In the genomic region with DNA sequence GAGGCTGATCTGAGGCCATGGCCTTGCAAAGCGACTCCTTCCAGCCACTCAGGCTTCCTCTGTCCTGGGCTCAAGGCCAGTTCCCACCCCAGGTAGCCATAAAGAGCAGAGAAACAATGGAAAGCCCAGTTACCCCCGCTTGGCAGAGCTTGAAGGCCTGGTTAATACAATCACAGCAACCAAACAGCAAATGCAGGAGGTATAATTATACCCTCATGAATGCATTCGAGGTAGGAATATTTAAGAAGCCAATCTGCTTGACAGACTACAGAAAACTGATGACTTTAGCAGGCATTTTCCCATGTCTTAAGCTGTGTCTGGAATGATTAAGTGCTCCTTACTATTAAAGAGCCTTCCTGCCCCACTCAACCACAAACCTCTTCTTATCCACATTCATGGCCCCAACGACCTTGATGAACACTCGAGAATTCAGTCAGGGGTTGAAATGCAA, we compare ENCODE assay signal across 23 cellular contexts.
"Had no signal": no experiment of that assay in that cellular context is flagged by ENCODE, and none has a peak within 500 bp of the region (broad histone marks: within the 10 kb centered on the region; RNA-seq: fewer than 3 reads in every experiment).

No MANE protein-coding gene starts in this region.

- DNase-seq: activated CD4-positive, alpha-beta T cell treated with anti-CD3 and anti-CD28 coated beads for 36 hours; activated CD8-positive, alpha-beta T cell treated with anti-CD3 and anti-CD28 coated beads for 36 hours; activated naive CD4-positive, alpha-beta T cell; activated naive CD8-positive, alpha-beta T cell treated with anti-CD3 and anti-CD28 coated beads, Interleukin-2, amount 10 ng/mL, durations not matched to agents 7 days and 5 days; activated T-cell treated with anti-CD3 and anti-CD28 coated beads, Interleukin-2, amount 50 U/mL, for 1 hour; brain microvascular endothelial cell; colonic mucosa; effector CD4-positive, alpha-beta T cell; immature natural killer cell; kidney glomerular epithelial cell; stimulated activated CD4-positive, alpha-beta T cell treated with anti-CD3 and anti-CD28 coated beads, Interleukin-12 subunit alpha, Interleukin-12 subunit beta, amount 100 ng/mL, for 4 hours; stimulated activated CD4-positive, alpha-beta T cell treated with anti-CD3 and anti-CD28 coated beads, Interleukin-1b, Interleukin-23, amount 100 ng/mL, for 48 hours; stimulated activated CD8-positive, alpha-beta memory T cell treated with anti-CD3 and anti-CD28 coated beads, Interleukin-4, amount 100 ng/mL, for 48 hours; stimulated activated naive CD4-positive, alpha-beta T cell; WERI-Rb-1 had no signal

- H3K4me3 Mint-ChIP-seq: activated CD4-positive, alpha-beta T cell treated with anti-CD3 and anti-CD28 coated beads for 36 hours; activated CD8-positive, alpha-beta T cell treated with anti-CD3 and anti-CD28 coated beads for 36 hours; activated naive CD8-positive, alpha-beta T cell treated with anti-CD3 and anti-CD28 coated beads, Interleukin-2, amount 10 ng/mL, durations not matched to agents 7 days and 5 days; activated T-helper 17 cell treated with anti-CD3 and anti-CD28 coated beads, Interleukin-2, amount 50 U/mL, for 72 hours; central memory CD8-positive, alpha-beta T cell; immature natural killer cell; memory B cell had no signal

- H3K4me3 ChIP-seq: colonic mucosa, esophagus muscularis mucosa, gastroesophageal sphincter, heart left ventricle, right atrium auricular region had no signal

- H3K27ac ChIP-seq: brain microvascular endothelial cell, colonic mucosa, esophagus muscularis mucosa, gastroesophageal sphincter, heart left ventricle, right atrium auricular region, WERI-Rb-1 had no signal

- H3K27me3 Mint-ChIP-seq: activated CD4-positive, alpha-beta T cell treated with anti-CD3 and anti-CD28 coated beads for 36 hours; activated naive CD8-positive, alpha-beta T cell treated with anti-CD3 and anti-CD28 coated beads, Interleukin-2, amount 10 ng/mL, durations not matched to agents 7 days and 5 days; activated T-helper 17 cell treated with anti-CD3 and anti-CD28 coated beads, Interleukin-2, amount 50 U/mL, for 72 hours; progenitor cell of endocrine pancreas had no signal

- H3K4me1 Mint-ChIP-seq: activated CD4-positive, alpha-beta T cell treated with anti-CD3 and anti-CD28 coated beads for 36 hours; activated naive CD8-positive, alpha-beta T cell treated with anti-CD3 and anti-CD28 coated beads, Interleukin-2, amount 10 ng/mL, durations not matched to agents 7 days and 5 days; activated T-helper 17 cell treated with anti-CD3 and anti-CD28 coated beads, Interleukin-2, amount 50 U/mL, for 72 hours; central memory CD8-positive, alpha-beta T cell; immature natural killer cell; memory B cell had no signal

- H3K4me1 ChIP-seq: colonic mucosa, esophagus muscularis mucosa, gastroesophageal sphincter, right atrium auricular region had no signal

- H3K9me3 Mint-ChIP-seq: activated CD8-positive, alpha-beta T cell treated with anti-CD3 and anti-CD28 coated beads for 36 hours; activated T-helper 17 cell treated with anti-CD3 and anti-CD28 coated beads, Interleukin-2, amount 50 U/mL, for 72 hours; central memory CD8-positive, alpha-beta T cell had no signal

- H3K27ac Mint-ChIP-seq: activated CD4-positive, alpha-beta T cell treated with anti-CD3 and anti-CD28 coated beads for 36 hours; activated CD8-positive, alpha-beta T cell treated with anti-CD3 and anti-CD28 coated beads for 36 hours; activated naive CD8-positive, alpha-beta T cell treated with anti-CD3 and anti-CD28 coated beads, Interleukin-2, amount 10 ng/mL, durations not matched to agents 7 days and 5 days; activated T-helper 17 cell treated with anti-CD3 and anti-CD28 coated beads, Interleukin-2, amount 50 U/mL, for 72 hours; immature natural killer cell; memory B cell; progenitor cell of endocrine pancreas had no signal

- H3K36me3 Mint-ChIP-seq: activated naive CD8-positive, alpha-beta T cell treated with anti-CD3 and anti-CD28 coated beads, Interleukin-2, amount 10 ng/mL, durations not matched to agents 7 days and 5 days; immature natural killer cell; memory B cell had no signal

- H3K27me3 ChIP-seq: brain microvascular endothelial cell, colonic mucosa, esophagus muscularis mucosa, gastroesophageal sphincter, heart left ventricle, right atrium auricular region had no signal

- H3K9me3 ChIP-seq: colonic mucosa, right atrium auricular region had no signal

- H3K36me3 ChIP-seq: colonic mucosa, esophagus muscularis mucosa, gastroesophageal sphincter, heart left ventricle, right atrium auricular region, WERI-Rb-1 had no signal

- ATAC-seq: activated CD4-positive, alpha-beta T cell treated with anti-CD3 and anti-CD28 coated beads for 36 hours; activated CD8-positive, alpha-beta T cell treated with anti-CD3 and anti-CD28 coated beads for 36 hours; activated T-helper 17 cell treated with anti-CD3 and anti-CD28 coated beads, Interleukin-2, amount 50 U/mL, for 72 hours; gastroesophageal sphincter had no signal
